15 cellular contexts compared by ENCODE assay signal in the genomic region with DNA sequence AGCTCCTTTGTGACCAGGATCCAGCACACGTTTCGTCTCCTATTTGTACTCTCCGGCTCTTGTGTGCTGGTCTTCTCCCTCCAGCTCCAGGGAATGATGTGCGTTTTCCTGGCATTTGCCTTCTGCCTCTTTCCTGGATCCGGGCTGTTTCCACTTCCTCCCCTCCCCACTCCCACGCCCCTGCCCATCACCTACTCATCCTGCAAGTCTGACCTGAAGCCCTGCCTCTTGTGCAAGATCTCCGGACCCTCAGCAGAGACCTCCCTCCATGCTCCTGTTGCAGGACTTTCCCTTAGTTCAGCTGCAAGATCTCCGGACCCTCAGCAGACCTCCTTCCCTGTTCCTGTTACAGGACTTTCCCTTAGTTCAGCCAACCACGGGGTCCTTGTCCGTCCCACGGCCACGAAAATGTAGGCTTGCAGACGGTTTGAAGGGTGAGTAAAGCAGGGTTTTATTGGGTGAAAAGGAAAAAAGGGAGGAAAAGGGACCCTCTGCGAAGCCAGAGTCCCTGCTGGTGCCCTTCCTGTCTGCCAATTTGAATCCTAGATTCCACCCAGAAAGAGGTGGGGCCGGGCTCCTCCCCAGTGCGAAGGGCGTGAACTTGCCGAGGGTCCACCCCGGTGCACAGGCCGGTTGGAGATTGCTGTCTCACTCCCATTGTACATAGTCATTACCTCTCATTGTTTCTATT.
DNase-seq lines count a peak whose midpoint lies in the region; ATAC-seq and TF ChIP-seq lines count a peak whose summit lies in the region.
"Had no signal": no experiment of that assay in that cellular context is flagged by ENCODE, and none has a peak within 500 bp of the region (broad histone marks: within the 10 kb centered on the region; RNA-seq: fewer than 3 reads in every experiment).

No MANE protein-coding gene starts in this region.

- H3K36me3 ChIP-seq in CD8-positive, alpha-beta memory T cell (ENCODE audit: insufficient read depth, low read length), result no peaks in the 10 kb centered on the region
- no peaks in the 10 kb centered on the region for H3K36me3 ChIP-seq in endodermal cell (ENCODE audit: control insufficient read depth, insufficient read depth, low read length)
- H3K36me3 ChIP-seq in mucosa of descending colon (ENCODE audit: low read depth), result no peaks in the 10 kb centered on the region
- H3K36me3 ChIP-seq: BLaER1 treated with 17β-estradiol and CSF1 and Interleukin-3, amounts not matched to agents 10 nM and 100 nM; sigmoid colon had no signal

- DNase-seq in CD8-positive, alpha-beta memory T cell, result no peak
- DNase-seq in HuH-7.5 (ENCODE audit: low spot score), result peak; percentile 12
- peak; percentile 69 for DNase-seq in endodermal cell
- DNase-seq in mucosa of descending colon, result peak; percentile 86 to 90 (median 88)
- DNase-seq in stimulated activated CD4-positive, alpha-beta T cell treated with anti-CD3 and anti-CD28 coated beads, Interleukin-1b, Interleukin-23, amount 100 ng/mL, for 48 hours, result no peak
- no peak for DNase-seq in DMS153 (lab: John Stamatoyannopoulos, UW)
- DNase-seq: activated gamma-delta T cell, caudate nucleus, foreskin fibroblast, NCI-H2227 treated with DMSO at 0.1 percent for 48 hours, SHP77, sigmoid colon had no signal

- no peaks in the 10 kb centered on the region for H3K27me3 ChIP-seq in CD8-positive, alpha-beta memory T cell (ENCODE audit: insufficient read depth, low read length, poor library complexity, severe bottlenecking)
- no peaks in the 10 kb centered on the region for H3K27me3 ChIP-seq in endodermal cell (ENCODE audit: control insufficient read depth, insufficient read depth, low read length, poor library complexity, severe bottlenecking)
- H3K27me3 ChIP-seq: BLaER1 treated with 17β-estradiol and CSF1 and Interleukin-3, amounts not matched to agents 10 nM and 100 nM had no signal

- H3K9me3 ChIP-seq in CD8-positive, alpha-beta memory T cell (ENCODE audit: low read length), result no peaks in the 10 kb centered on the region
- H3K9me3 ChIP-seq in endodermal cell (ENCODE audit: control insufficient read depth, low read length) (no peaks in the 10 kb centered on the region), mucosa of descending colon (no peaks in the 10 kb centered on the region)
- H3K9me3 ChIP-seq: sigmoid colon had no signal

- peaks cover 0 to 3% (median 0%) of the 10 kb centered on the region in 3 donors for H3K4me1 Mint-ChIP-seq in CD8-positive, alpha-beta memory T cell
- H3K4me1 Mint-ChIP-seq in endodermal cell, result peaks cover 5% of the 10 kb centered on the region

- no peaks in the 10 kb centered on the region for H3K9me3 Mint-ChIP-seq in CD8-positive, alpha-beta memory T cell
- H3K9me3 Mint-ChIP-seq in endodermal cell, result peaks cover 3% of the 10 kb centered on the region

- peak; percentile 87 for ATAC-seq in mucosa of descending colon
- no peak for ATAC-seq in HG03196 (IDR thresholded peaks at IDR 0.05; ENCODE audit: unreplicated experiment)
- ATAC-seq in GM21526 (IDR thresholded peaks at IDR 0.05; ENCODE audit: low FRiP score, unreplicated experiment), result no peak

- peak overlapping the region in 1 of 8 donors; percentile 72 for H3K27ac Mint-ChIP-seq in CD8-positive, alpha-beta memory T cell
- H3K27ac Mint-ChIP-seq in endodermal cell, result peak overlapping the region; percentile 26

- POLR2A ChIA-PET in CD8-positive, alpha-beta memory T cell (lab: Charles Lee), result no interaction called here

- WGBS in endodermal cell (ENCODE audit: insufficient coverage in 1 of 2, insufficient read length in 1 of 2), 2 experiments, result 68% methylated on average over 9 to 20 of the region's 20 CpGs

- no peaks in the 10 kb centered on the region for H3K4me1 ChIP-seq in CD8-positive, alpha-beta memory T cell (ENCODE audit: insufficient read depth, low read length)
- H3K4me1 ChIP-seq in endodermal cell (ENCODE audit: control insufficient read depth, insufficient read depth, low read length) (no peaks in the 10 kb centered on the region), mucosa of descending colon (ENCODE audit: low read depth) (no peaks in the 10 kb centered on the region)
- H3K4me1 ChIP-seq: sigmoid colon had no signal

- peak overlapping the region in 4 of 7 donors; percentile 6 to 54 (median 32) for H3K4me3 Mint-ChIP-seq in CD8-positive, alpha-beta memory T cell
- peak overlapping the region; percentile 49 for H3K4me3 Mint-ChIP-seq in endodermal cell

- no peak overlapping the region for H3K27ac ChIP-seq in CD8-positive, alpha-beta memory T cell (ENCODE audit: low read depth, low read length)
- H3K27ac ChIP-seq in endodermal cell (ENCODE audit: low read depth, low read length), result no peak overlapping the region
- H3K27ac ChIP-seq: BLaER1 treated with 17β-estradiol and CSF1 and Interleukin-3, amounts not matched to agents 10 nM and 100 nM; sigmoid colon had no signal

- CTCF ChIA-PET in CD8-positive, alpha-beta memory T cell (lab: Charles Lee), result interaction anchor here (1.2 kb wide), 1 partner anchor 285 kb away, joined by 4 read pairs; no protein-coding TSS in a partner anchor

- no peak overlapping the region for H3K9ac ChIP-seq in endodermal cell (ENCODE audit: extremely low read depth, low read length, poor library complexity, severe bottlenecking)
- H3K9ac ChIP-seq: BLaER1 treated with 17β-estradiol and CSF1 and Interleukin-3, amounts not matched to agents 10 nM and 100 nM had no signal

- no peak for TF ChIP-seq CTCF in endodermal cell (conservative IDR thresholded peaks at IDR 0.05)
- no peak for TF ChIP-seq CTCF in mucosa of descending colon (IDR thresholded peaks at IDR 0.05)

- peaks cover 0 to 6% of the 10 kb centered on the region in 2 donors for H3K27me3 Mint-ChIP-seq in CD8-positive, alpha-beta memory T cell
- H3K27me3 Mint-ChIP-seq in endodermal cell (ENCODE audit: insufficient read depth), result no peaks in the 10 kb centered on the region

- no peaks in the 10 kb centered on the region for H3K36me3 Mint-ChIP-seq in CD8-positive, alpha-beta memory T cell
- no peaks in the 10 kb centered on the region for H3K36me3 Mint-ChIP-seq in endodermal cell (ENCODE audit: low read depth)

- intact Hi-C loops in mucosa of descending colon (cut with DNase I, micrococcal nuclease), result no loop called here

- no peak overlapping the region for H3K4me3 ChIP-seq in CD8-positive, alpha-beta memory T cell (ENCODE audit: low read length)
- H3K4me3 ChIP-seq in endodermal cell (ENCODE audit: low read length) (no peak overlapping the region), mucosa of descending colon (peak overlapping the region; percentile 5)
- H3K4me3 ChIP-seq: BLaER1 treated with 17β-estradiol and CSF1 and Interleukin-3, amounts not matched to agents 10 nM and 100 nM had no signal

Comparison
In these comparisons a context has a peak if more than half of its experiments do, and no peak if none do; other contexts are left out.
1. DNase-seq: peak in HuH-7.5 (single experiment), endodermal cell (single experiment) and mucosa of descending colon (3 of 3); none in CD8-positive, alpha-beta memory T cell (0 of 5), stimulated activated CD4-positive, alpha-beta T cell treated with anti-CD3 and anti-CD28 coated beads, Interleukin-1b, Interleukin-23, amount 100 ng/mL, for 48 hours (single experiment) and DMS153 (single experiment).